29 cellular contexts compared by ENCODE assay signal in the genomic region with DNA sequence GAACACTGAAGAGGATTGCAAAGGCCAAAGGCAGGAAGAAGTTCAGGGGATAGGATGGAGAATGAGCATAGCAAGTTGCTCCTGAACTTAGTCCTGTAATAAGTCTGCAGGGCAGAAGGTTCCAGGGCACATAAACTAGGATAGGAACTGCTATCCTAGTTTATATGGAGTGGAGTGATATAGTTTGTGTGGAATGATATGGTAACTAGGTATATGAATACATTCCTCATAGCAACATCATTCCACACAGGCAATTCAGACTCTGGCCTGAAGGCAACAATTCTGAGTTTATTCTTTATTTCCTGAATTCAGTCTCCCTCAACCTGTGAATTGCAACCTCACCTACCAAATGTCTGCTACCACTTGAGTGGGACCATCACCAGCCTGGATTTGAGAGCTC.
DNase-seq lines count a peak whose midpoint lies in the region; ATAC-seq, FAIRE-seq and TF ChIP-seq lines count a peak whose summit lies in the region.
"Had no signal": no experiment of that assay in that cellular context is flagged by ENCODE, and none has a peak within 500 bp of the region (broad histone marks: within the 10 kb centered on the region; RNA-seq: fewer than 3 reads in every experiment).

No MANE protein-coding gene starts in this region.

- TF ChIP-seq EP300 in SK-N-SH (IDR thresholded peaks at IDR 0.05; ENCODE audit: borderline replicate concordance in 1 of 2, low read depth in 1 of 2, low read length in 1 of 2), result no peak

- no peak overlapping the region for H3K9ac ChIP-seq in SK-N-SH
- H3K9ac ChIP-seq: BLaER1, KMS-11 had no signal

- H4K20me1 ChIP-seq in SK-N-SH (ENCODE audit: insufficient read depth), result no peaks in the 10 kb centered on the region
- H4K20me1 ChIP-seq: BLaER1 had no signal

- H3F3A ChIP-seq in SK-N-SH (replicated peaks; ENCODE audit: insufficient read depth), result peaks cover 8% of the 10 kb centered on the region

- no peaks in the 10 kb centered on the region for H3K36me3 ChIP-seq in SK-N-SH (replicated peaks in 1 of 2; ENCODE audit: control insufficient read depth in 1 of 2, insufficient read depth in 2 of 2, low read length in 1 of 2)
- no peaks in the 10 kb centered on the region for H3K36me3 ChIP-seq in Peyer's patch
- H3K36me3 ChIP-seq: BLaER1, HAP-1, neutrophil, thyroid gland had no signal

- no peak for FAIRE-seq in D721Med (lab: Jason Lieb, UNC)

- POLR2A ChIA-PET in SK-N-SH (lab: Yijun Ruan, JAX), result no interaction called here

- no peaks in the 10 kb centered on the region for H3K27me3 ChIP-seq in SK-N-SH (ENCODE audit: insufficient read depth)
- H3K27me3 ChIP-seq in Peyer's patch, result no peaks in the 10 kb centered on the region
- H3K27me3 ChIP-seq: BLaER1, neutrophil, thyroid gland had no signal

- H3K9me2 ChIP-seq in SK-N-SH, result no peaks in the 10 kb centered on the region

- CTCF ChIA-PET in SK-N-SH (lab: Yijun Ruan, JAX), result no interaction called here

- H3K27ac ChIP-seq in SK-N-SH (ENCODE audit: low read depth in 2 of 2, low read length in 1 of 2), result peak overlapping the region in 1 of 2 experiments; percentile 58; a peak in 1 of 4 replicates
- no peak overlapping the region for H3K27ac ChIP-seq in Peyer's patch
- H3K27ac ChIP-seq: 22Rv1, BLaER1, KMS-11, neutrophil, thyroid gland had no signal

- H3K4me1 ChIP-seq in SK-N-SH (ENCODE audit: control insufficient read depth in 1 of 2, insufficient read depth in 2 of 2, low read depth in 1 of 2, low read length in 1 of 2), result peaks cover 2 to 6% of the 10 kb centered on the region in 2 experiments; a peak in 2 of 4 replicates
- H3K4me1 ChIP-seq in Peyer's patch, result no peaks in the 10 kb centered on the region
- H3K4me1 ChIP-seq: BLaER1, thyroid gland had no signal

- no peak overlapping the region for H3K4me2 ChIP-seq in SK-N-SH
- H3K4me2 ChIP-seq: BLaER1, KMS-11 had no signal

- ATAC-seq in SK-N-SH treated with all-trans-retinoic acid at 6 μM for 48 hours (peak; percentile 70), GM18873 (IDR thresholded peaks at IDR 0.05; ENCODE audit: low FRiP score, unreplicated experiment) (no peak)
- ATAC-seq: esophagus mucosa had no signal

- TF ChIP-seq CTCF in SK-N-SH (IDR thresholded peaks at IDR 0.05) (no peak), foreskin fibroblast (IDR thresholded peaks at IDR 0.05; ENCODE audit: low read depth, low read length) (no peak), D721Med (IDR thresholded peaks at IDR 0.05; ENCODE audit: insufficient read depth, missing control alignments) (no peak), Peyer's patch (IDR thresholded peaks at IDR 0.05) (no peak)

- H3K9me3 ChIP-seq in SK-N-SH, result no peaks in the 10 kb centered on the region
- no peaks in the 10 kb centered on the region for H3K9me3 ChIP-seq in Peyer's patch
- H3K9me3 ChIP-seq: BLaER1, HAP-1, neutrophil, thyroid gland had no signal

- H3K4me3 ChIP-seq in SK-N-SH (ENCODE audit: low read depth in 2 of 2, low read length in 1 of 2) (no peak overlapping the region), foreskin fibroblast (ENCODE audit: low read depth in 1 of 2, low read length in 2 of 2) (no peak overlapping the region), Peyer's patch (no peak overlapping the region)
- H3K4me3 ChIP-seq: BLaER1, HAP-1, lung, thyroid gland had no signal

- TF ChIP-seq POLR2A in Peyer's patch (IDR thresholded peaks at IDR 0.05), result no peak

- no peak for TF ChIP-seq RAD21 in SK-N-SH (IDR thresholded peaks at IDR 0.05; ENCODE audit: low read length)

- no peaks in the 10 kb centered on the region for H3K79me2 ChIP-seq in SK-N-SH (ENCODE audit: insufficient read depth)

- H2AFZ ChIP-seq in SK-N-SH (ENCODE audit: low read depth), result no peak overlapping the region; the same call in 1 of the 2 replicates

- DNase-seq in SK-N-SH (no peak), amniotic epithelial cell (ENCODE audit: low read depth) (peak; percentile 18), foreskin fibroblast (peak; percentile 4 to 15), D721Med (ENCODE audit: insufficient read length, low spot score) (no peak), NOMO-1 treated with DMSO at 0.1 percent for 48 hours (lab: John Stamatoyannopoulos, UW; ENCODE audit: unreplicated experiment) (no peak), Peyer's patch (no peak)
- DNase-seq: activated CD4-positive, alpha-beta T cell treated with anti-CD3 and anti-CD28 coated beads for 1 hour; activated CD8-positive, alpha-beta memory T cell treated with anti-CD3 and anti-CD28 coated beads for 24 hours; activated naive CD4-positive, alpha-beta T cell treated with Interleukin-2 at 50 U/mL for 16 hours; activated T-cell treated with anti-CD3 and anti-CD28 coated beads, Interleukin-2, amount 50 U/mL, for 48 hours; effector CD4-positive, alpha-beta T cell; MV-4-11; NCI-H187 treated with DMSO at 0.1 percent for 48 hours; NCI-H2227 treated with DMSO at 0.1 percent for 48 hours; NCI-H82; OCI-M1; retina; SIG-M5; stimulated activated CD4-positive, alpha-beta T cell treated with anti-CD3 and anti-CD28 coated beads, Interleukin-4, amount 100 ng/mL, for 24 hours; thyroid gland had no signal

TF ChIP-seq in SK-N-SH treated with all-trans-retinoic acid at 6 μM for 48 hours, 23 proteins besides CTCF, POLR2A, EP300 and RAD21:
- TF ChIP-seq CSDC2 (CRISPR knock-in tag; IDR thresholded peaks at IDR 0.05) (no peak), ZFP30 (CRISPR knock-in tag; IDR thresholded peaks at IDR 0.05) (no peak), ZFP3 (CRISPR knock-in tag; IDR thresholded peaks at IDR 0.05) (no peak), ZC3H10 (CRISPR knock-in tag; IDR thresholded peaks at IDR 0.05) (no peak)
- TF ChIP-seq, protein P1, sequence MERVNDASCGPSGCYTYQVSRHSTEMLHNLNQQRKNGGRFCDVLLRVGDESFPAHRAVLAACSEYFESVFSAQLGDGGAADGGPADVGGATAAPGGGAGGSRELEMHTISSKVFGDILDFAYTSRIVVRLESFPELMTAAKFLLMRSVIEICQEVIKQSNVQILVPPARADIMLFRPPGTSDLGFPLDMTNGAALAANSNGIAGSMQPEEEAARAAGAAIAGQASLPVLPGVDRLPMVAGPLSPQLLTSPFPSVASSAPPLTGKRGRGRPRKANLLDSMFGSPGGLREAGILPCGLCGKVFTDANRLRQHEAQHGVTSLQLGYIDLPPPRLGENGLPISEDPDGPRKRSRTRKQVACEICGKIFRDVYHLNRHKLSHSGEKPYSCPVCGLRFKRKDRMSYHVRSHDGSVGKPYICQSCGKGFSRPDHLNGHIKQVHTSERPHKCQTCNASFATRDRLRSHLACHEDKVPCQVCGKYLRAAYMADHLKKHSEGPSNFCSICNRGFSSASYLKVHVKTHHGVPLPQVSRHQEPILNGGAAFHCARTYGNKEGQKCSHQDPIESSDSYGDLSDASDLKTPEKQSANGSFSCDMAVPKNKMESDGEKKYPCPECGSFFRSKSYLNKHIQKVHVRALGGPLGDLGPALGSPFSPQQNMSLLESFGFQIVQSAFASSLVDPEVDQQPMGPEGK (CRISPR knock-in tag; IDR thresholded peaks at IDR 0.05; ENCODE audit: borderline replicate concordance), result no peak
TF ChIP-seq in SK-N-SH treated with all-trans-retinoic acid at 6 μM for 48 hours: peak in this region for 0.

TF ChIP-seq in SK-N-SH, 30 proteins besides CTCF, POLR2A, EP300 and RAD21:
- TF ChIP-seq FOSL2 (IDR thresholded peaks at IDR 0.05; ENCODE audit: borderline replicate concordance, low read depth) (no peak), POLR2AphosphoS5 (IDR thresholded peaks at IDR 0.05; ENCODE audit: low read depth, low read length) (no peak), SMC3 (IDR thresholded peaks at IDR 0.05; ENCODE audit: low read depth, low read length) (no peak), RFX5 (IDR thresholded peaks at IDR 0.05; ENCODE audit: low read length) (no peak), GABPA (IDR thresholded peaks at IDR 0.05; ENCODE audit: low read depth) (no peak)
TF ChIP-seq in SK-N-SH: peak in this region for 0.

Comparison
In these comparisons a context has a peak if more than half of its experiments do, and no peak if none do; other contexts are left out.
1. DNase-seq: peak in amniotic epithelial cell (single experiment) and foreskin fibroblast (2 of 2); none in SK-N-SH (single experiment), D721Med (single experiment), NOMO-1 treated with DMSO at 0.1 percent for 48 hours (single experiment) and Peyer's patch (0 of 3).